In genomic region chrX:78945186-78945912, GRCh38 we compare ENCODE assay signal across 9 cellular contexts. TPM values are rescaled to one million over a fixed set of nuclear protein-coding genes. Genes with fewer than 3 reads are reported as not detected.
DNase-seq lines count a peak whose midpoint lies in the region; ATAC-seq and TF ChIP-seq lines count a peak whose summit lies in the region.
"Had no signal": no experiment of that assay in that cellular context is flagged by ENCODE, and none has a peak within 500 bp of the region (broad histone marks: within the 10 kb centered on the region; RNA-seq: fewer than 3 reads in every experiment).

TSS of gene P2RY10 (plus strand) at chrX:78945391. CDS start at chrX:78960521, 15,130 bp downstream.

- H3K9me3 ChIP-seq in right atrium auricular region (no peaks in the 10 kb centered on the region), right cardiac atrium (ENCODE audit: control insufficient read depth, low read length) (no peaks in the 10 kb centered on the region)

- peak; percentile 57 for DNase-seq in MV-4-11 (lab: John Stamatoyannopoulos, UW)
- DNase-seq in central memory CD8-positive, alpha-beta T cell (ENCODE audit: low spot score in 2 of 2), result peak; percentile 18 to 39
- no peak for DNase-seq in right atrium auricular region (ENCODE audit: low spot score)
- DNase-seq in NCI-H526 treated with DMSO at 0.1 percent for 48 hours (lab: John Stamatoyannopoulos, UW), result no peak
- no peak for DNase-seq in right cardiac atrium
- no peak for DNase-seq in NCI-H526 (lab: John Stamatoyannopoulos, UW)
- DNase-seq: IMR-90 had no signal

- peaks cover 41% of the 10 kb centered on the region for H3K4me1 Mint-ChIP-seq in central memory CD8-positive, alpha-beta T cell

- no peaks in the 10 kb centered on the region for H3K36me3 ChIP-seq in right atrium auricular region

- no peak within 1 kb of the TSS for H3K4me3 ChIP-seq in right atrium auricular region
- H3K4me3 ChIP-seq in right cardiac atrium (ENCODE audit: low read length), result no peak within 1 kb of the TSS

- H3K9me3 Mint-ChIP-seq in central memory CD8-positive, alpha-beta T cell, result no peaks in the 10 kb centered on the region

- H3K4me3 Mint-ChIP-seq in central memory CD8-positive, alpha-beta T cell, result peak within 1 kb of the TSS; percentile 95

- no peaks in the 10 kb centered on the region for H3K27me3 ChIP-seq in right atrium auricular region
- H3K27me3 ChIP-seq in right cardiac atrium (ENCODE audit: control insufficient read depth, insufficient read depth), result no peaks in the 10 kb centered on the region

- peak within 1 kb of the TSS; percentile 96 for H3K27ac Mint-ChIP-seq in central memory CD8-positive, alpha-beta T cell (ENCODE audit: low read depth)

- WGBS in right cardiac atrium, result 62% methylated on average over 5 of the region's 5 CpGs

- H3K27me3 Mint-ChIP-seq in central memory CD8-positive, alpha-beta T cell, result no peaks in the 10 kb centered on the region

- H3K4me1 ChIP-seq in right atrium auricular region, result no peaks in the 10 kb centered on the region
- H3K4me1 ChIP-seq in right cardiac atrium (ENCODE audit: control insufficient read depth, insufficient read depth, low read length), result no peaks in the 10 kb centered on the region

- peaks cover 16% of the 10 kb centered on the region for H3K36me3 Mint-ChIP-seq in central memory CD8-positive, alpha-beta T cell (ENCODE audit: insufficient read depth)

- peak; percentile 80 for ATAC-seq in GM18517 (IDR thresholded peaks at IDR 0.05; ENCODE audit: unreplicated experiment)
- ATAC-seq in GM21786 (IDR thresholded peaks at IDR 0.05; ENCODE audit: unreplicated experiment), result peak; percentile 77
- ATAC-seq in central memory CD8-positive, alpha-beta T cell (replicated peaks; ENCODE audit: extremely low read depth, poor library complexity, severe bottlenecking), result peak; percentile 89
- ATAC-seq in right cardiac atrium, result no peak

- H3K27ac ChIP-seq in right atrium auricular region (no peak within 1 kb of the TSS), right cardiac atrium (ENCODE audit: low read length) (no peak within 1 kb of the TSS)

- TF ChIP-seq CTCF in right atrium auricular region (IDR thresholded peaks at IDR 0.05), result no peak

- intact Hi-C loops in right cardiac atrium (cut with DNase I), result no loop called here

RNA-seq across cellular contexts. Expression of gene P2RY10, which starts in this region (rescaled TPM):
- under 1 TPM in 1 of 2 donors, not detected in 1; 0.43 TPM for total RNA-seq in right atrium auricular region
- total RNA-seq in right cardiac atrium, result under 1 TPM in 2 of 4 donors, not detected in 2; 0.23 to 0.57 TPM
- not detected for polyA plus RNA-seq in right cardiac atrium
- total RNA-seq: IMR-90 had no signal
- polyA plus RNA-seq: IMR-90 had no signal

Comparison
In these comparisons a context has a peak if more than half of its experiments do, and no peak if none do; other contexts are left out.
1. ATAC-seq: peak in GM18517 (single experiment), GM21786 (single experiment) and central memory CD8-positive, alpha-beta T cell (single experiment); none in right cardiac atrium (0 of 2).
2. DNase-seq: peak in MV-4-11 (single experiment) and central memory CD8-positive, alpha-beta T cell (2 of 2); none in right atrium auricular region (single experiment), NCI-H526 treated with DMSO at 0.1 percent for 48 hours (single experiment), right cardiac atrium (0 of 3) and NCI-H526 (0 of 2).